In genomic region chr7:47893238-47893637, GRCh38 we compare ENCODE assay signal across 1 cellular context.
TF ChIP-seq lines count a peak whose summit lies in the region.

No MANE protein-coding gene starts in this region.

TF ChIP-seq in HCT116, 20 proteins besides CTCF, POLR2A, EP300 and RAD21 (continued from another document):
- no peak for TF ChIP-seq REST (IDR thresholded peaks at IDR 0.05; ENCODE audit: low read depth)
- TF ChIP-seq EZH2 (IDR thresholded peaks at IDR 0.05) = no peak
- no peak for TF ChIP-seq CEBPB (IDR thresholded peaks at IDR 0.05; ENCODE audit: low read depth)
- no peak for TF ChIP-seq ELF1 (IDR thresholded peaks at IDR 0.05; ENCODE audit: borderline replicate concordance, low read depth)
- no peak for TF ChIP-seq JUND (IDR thresholded peaks at IDR 0.05)
- TF ChIP-seq MAX (IDR thresholded peaks at IDR 0.05) = no peak
- TF ChIP-seq ZNF274 (IDR thresholded peaks at IDR 0.05; ENCODE audit: low read depth, low read length) = no peak
- no peak for TF ChIP-seq ZBTB33 (IDR thresholded peaks at IDR 0.05; ENCODE audit: extremely low read depth, insufficient replicate concordance, low read length)
